In the genomic region with DNA sequence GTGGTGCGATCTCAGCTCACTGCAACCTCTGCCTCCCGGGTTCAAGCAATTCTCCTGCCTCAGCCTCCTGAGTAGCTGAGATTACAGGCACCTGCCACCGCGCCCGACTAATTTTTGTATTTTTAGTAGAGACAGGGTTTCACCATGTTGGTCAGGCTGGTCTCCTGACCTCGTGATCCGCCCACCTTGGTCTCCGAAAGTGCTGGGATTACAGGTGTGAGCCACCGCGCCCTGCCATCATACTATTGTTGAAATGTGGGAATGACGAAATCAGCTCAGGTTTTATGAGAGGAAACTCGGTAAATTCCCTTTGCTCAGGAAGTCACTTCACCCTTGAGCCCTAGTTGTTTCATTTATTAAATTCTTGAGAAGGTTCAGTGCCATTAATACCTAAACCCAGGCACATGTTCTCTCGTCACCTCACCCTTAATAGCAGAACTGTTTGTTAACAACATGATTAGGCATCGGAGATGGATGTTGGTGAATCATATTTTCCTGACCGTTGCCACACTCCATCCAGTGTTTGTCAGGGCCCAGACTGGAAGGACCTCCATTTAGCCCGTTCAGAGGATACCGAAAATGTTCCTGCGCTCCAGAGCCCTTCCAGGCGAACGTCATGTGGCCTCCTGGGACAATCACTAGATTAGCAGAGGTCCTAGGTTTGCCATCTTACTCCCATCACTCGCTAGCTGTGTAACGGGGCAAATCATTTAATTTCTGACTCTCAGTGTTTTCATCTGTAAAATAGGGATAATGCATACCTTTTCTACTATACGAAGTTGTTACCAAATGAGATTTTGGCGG, we compare ENCODE assay signal across 8 cellular contexts. TPM values are rescaled to one million over a fixed set of nuclear protein-coding genes. Genes with fewer than 3 reads are reported as not detected.
DNase-seq lines count a peak whose midpoint lies in the region; ATAC-seq and TF ChIP-seq lines count a peak whose summit lies in the region.

No MANE protein-coding gene starts in this region.

- H3K9me3 Mint-ChIP-seq in CD4-positive, alpha-beta memory T cell, result peaks cover 0 to 2% (median 0%) of the 10 kb centered on the region in 8 donors
- H3K9me3 Mint-ChIP-seq in chondrocyte (ENCODE audit: low read depth), result no peaks in the 10 kb centered on the region
- no peaks in the 10 kb centered on the region for H3K9me3 Mint-ChIP-seq in stimulated activated naive CD8-positive, alpha-beta T cell treated with anti-CD3 and anti-CD28 coated beads, Interleukin-15, amount 100 ng/mL, for 72 hours

- H3K27ac ChIP-seq in CD4-positive, alpha-beta memory T cell (ENCODE audit: low read depth, low read length), result peak overlapping the region; percentile 71
- H3K27ac ChIP-seq in neuronal stem cell (replicated peaks; ENCODE audit: low read length), result no peak overlapping the region

- no peak overlapping the region for H2AFZ ChIP-seq in neuronal stem cell (ENCODE audit: low read length)

- H3K9me3 ChIP-seq in CD4-positive, alpha-beta memory T cell (ENCODE audit: control insufficient read depth in 1 of 2, low read length in 2 of 2), result no peaks in the 10 kb centered on the region
- H3K9me3 ChIP-seq in neuronal stem cell (replicated peaks in 1 of 2; ENCODE audit: control insufficient read depth in 2 of 2, insufficient read depth in 1 of 2, low read depth in 1 of 2, low read length in 2 of 2), result no peaks in the 10 kb centered on the region

- DNase-seq in CD4-positive, alpha-beta memory T cell, result peak in 1 of 5 donors; percentile 40
- no peak for DNase-seq in chondrocyte (ENCODE audit: low spot score)
- peak in 1 of 2 donors; percentile 68 for DNase-seq in stimulated activated naive CD8-positive, alpha-beta T cell treated with anti-CD3 and anti-CD28 coated beads, Interleukin-15, amount 100 ng/mL, for 72 hours
- no peak for DNase-seq in NCI-H146 (lab: John Stamatoyannopoulos, UW)
- DNase-seq in effector CD4-positive, alpha-beta T cell, result no peak
- DNase-seq in neuronal stem cell (ENCODE audit: low spot score), result no peak

- no peak overlapping the region for H4K91ac ChIP-seq in neuronal stem cell (ENCODE audit: low read depth, low read length, poor library complexity)

- peaks cover 39 to 64% (median 54%) of the 10 kb centered on the region in 4 donors for H3K4me1 Mint-ChIP-seq in CD4-positive, alpha-beta memory T cell
- H3K4me1 Mint-ChIP-seq in chondrocyte (ENCODE audit: low read depth), result peaks cover 20% of the 10 kb centered on the region
- H3K4me1 Mint-ChIP-seq in stimulated activated naive CD8-positive, alpha-beta T cell treated with anti-CD3 and anti-CD28 coated beads, Interleukin-15, amount 100 ng/mL, for 72 hours, result peaks cover 64% of the 10 kb centered on the region

- H2AK5ac ChIP-seq in neuronal stem cell (ENCODE audit: low read depth, low read length), result no peak overlapping the region

- H3K36me3 Mint-ChIP-seq in CD4-positive, alpha-beta memory T cell, result peaks cover 3 to 13% of the 10 kb centered on the region in 2 donors
- H3K36me3 Mint-ChIP-seq in chondrocyte (ENCODE audit: low read depth), result peaks cover 9% of the 10 kb centered on the region

- CTCF ChIA-PET in CD4-positive, alpha-beta memory T cell (lab: Charles Lee; ENCODE audit: partially characterized antibody), result interaction anchor here (1.0 to 2.2 kb wide), 7 partner anchors 13 to 743 kb away, joined by 3 to 18 read pairs (median 4); a partner anchor contains a TSS

- H2BK15ac ChIP-seq in neuronal stem cell (ENCODE audit: low read length), result no peak overlapping the region

- H3K9ac ChIP-seq in neuronal stem cell (ENCODE audit: low read depth, low read length, poor library complexity), result no peak overlapping the region

- H4K8ac ChIP-seq in neuronal stem cell (ENCODE audit: low read depth, low read length), result no peak overlapping the region

- H3K79me1 ChIP-seq in neuronal stem cell (ENCODE audit: low read depth, low read length), result no peaks in the 10 kb centered on the region

- POLR2A ChIA-PET in CD4-positive, alpha-beta memory T cell (lab: Charles Lee; ENCODE audit: partially characterized antibody), result interaction anchor here (1.0 to 3.0 kb wide), 9 partner anchors 8 to 264 kb away, joined by 3 to 37 read pairs (median 6); a partner anchor contains a TSS

- no peak overlapping the region for H3K4ac ChIP-seq in neuronal stem cell (ENCODE audit: low read length)

- peak overlapping the region; percentile 44 to 47 for H3K4me3 ChIP-seq in CD4-positive, alpha-beta memory T cell (ENCODE audit: low read length in 2 of 2)
- no peak overlapping the region for H3K4me3 ChIP-seq in neuronal stem cell (ENCODE audit: low read length in 2 of 2)

- H3K4me2 ChIP-seq in neuronal stem cell (ENCODE audit: insufficient read depth, low read length, poor library complexity, severe bottlenecking), result no peak overlapping the region

- H2BK5ac ChIP-seq in neuronal stem cell (ENCODE audit: low read length), result no peak overlapping the region

- H3K36me3 ChIP-seq in CD4-positive, alpha-beta memory T cell (ENCODE audit: insufficient read depth, low read length), result peaks cover 6% of the 10 kb centered on the region
- H3K36me3 ChIP-seq in neuronal stem cell (replicated peaks in 1 of 2; ENCODE audit: control insufficient read depth in 2 of 2, insufficient read depth in 2 of 2, low read length in 2 of 2), result peaks cover 2 to 24% of the 10 kb centered on the region in 2 donors

- WGBS in neuronal stem cell (ENCODE audit: extremely low coverage in 2 of 2, insufficient read length in 2 of 2, insufficient replicate concordance in 1 of 2), 2 donors, result no CpG with 5 or more reads among the region's 24 CpGs

- ATAC-seq in GM19351 (IDR thresholded peaks at IDR 0.05; ENCODE audit: unreplicated experiment) (peak; percentile 44), HG03342 (IDR thresholded peaks at IDR 0.05; ENCODE audit: unreplicated experiment) (peak; percentile 55)
- ATAC-seq in stimulated activated naive CD8-positive, alpha-beta T cell treated with anti-CD3 and anti-CD28 coated beads, Interleukin-15, amount 100 ng/mL, for 72 hours, result peak; percentile 68

- TF ChIP-seq CTCF in chondrocyte (IDR thresholded peaks at IDR 0.05), result no peak

- peaks cover 46% of the 10 kb centered on the region for H3K4me1 ChIP-seq in CD4-positive, alpha-beta memory T cell (ENCODE audit: insufficient read depth, low read length)
- no peaks in the 10 kb centered on the region for H3K4me1 ChIP-seq in neuronal stem cell (ENCODE audit: control insufficient read depth in 2 of 2, insufficient read depth in 1 of 2, low read depth in 1 of 2, low read length in 2 of 2)

- no peaks in the 10 kb centered on the region for H3K27me3 ChIP-seq in CD4-positive, alpha-beta memory T cell (ENCODE audit: insufficient read depth, low read length)
- no peaks in the 10 kb centered on the region for H3K27me3 ChIP-seq in neuronal stem cell (ENCODE audit: control insufficient read depth in 3 of 3, insufficient read depth in 3 of 3, low read depth in 1 of 3, low read length in 3 of 3)

- H3K27me3 Mint-ChIP-seq in CD4-positive, alpha-beta memory T cell, result no peaks in the 10 kb centered on the region
- H3K27me3 Mint-ChIP-seq in chondrocyte (ENCODE audit: low read depth), result no peaks in the 10 kb centered on the region
- H3K27me3 Mint-ChIP-seq in stimulated activated naive CD8-positive, alpha-beta T cell treated with anti-CD3 and anti-CD28 coated beads, Interleukin-15, amount 100 ng/mL, for 72 hours, result no peaks in the 10 kb centered on the region

- H2BK120ac ChIP-seq in neuronal stem cell (ENCODE audit: low read depth, low read length), result no peak overlapping the region

- no peak overlapping the region for H2BK12ac ChIP-seq in neuronal stem cell (ENCODE audit: low read length)

- peak overlapping the region; percentile 80 to 95 (median 86) for H3K4me3 Mint-ChIP-seq in CD4-positive, alpha-beta memory T cell
- no peak overlapping the region for H3K4me3 Mint-ChIP-seq in chondrocyte (ENCODE audit: unreplicated experiment)
- peak overlapping the region; percentile 61 to 77 for H3K4me3 Mint-ChIP-seq in stimulated activated naive CD8-positive, alpha-beta T cell treated with anti-CD3 and anti-CD28 coated beads, Interleukin-15, amount 100 ng/mL, for 72 hours

- H3K27ac Mint-ChIP-seq in CD4-positive, alpha-beta memory T cell, result peak overlapping the region; percentile 90 to 97 (median 95)
- peak overlapping the region; percentile 74 for H3K27ac Mint-ChIP-seq in chondrocyte (ENCODE audit: unreplicated experiment)
- peak overlapping the region; percentile 85 for H3K27ac Mint-ChIP-seq in stimulated activated naive CD8-positive, alpha-beta T cell treated with anti-CD3 and anti-CD28 coated beads, Interleukin-15, amount 100 ng/mL, for 72 hours

- H3K23ac ChIP-seq in neuronal stem cell (ENCODE audit: low read depth, low read length, poor library complexity), result no peak overlapping the region

- no peak overlapping the region for H3K14ac ChIP-seq in neuronal stem cell (ENCODE audit: low read length)

- H3K18ac ChIP-seq in neuronal stem cell (ENCODE audit: low read length), result no peak overlapping the region

- intact Hi-C loops in CD4-positive, alpha-beta memory T cell (cut with micrococcal nuclease), result loop anchor here (1.0 to 2.0 kb wide), 2 partner anchors 19 to 51 kb away; no protein-coding TSS in a partner anchor

RNA-seq across cellular contexts. Expression of a gene that starts 20.0 kb away (rescaled TPM):
- total RNA-seq in CD4-positive, alpha-beta memory T cell, result 100 to 1,000 TPM; 102 TPM
- 10 to 100 TPM; 54.8 to 93.1 TPM for polyA plus RNA-seq in CD4-positive, alpha-beta memory T cell
- total RNA-seq in chondrocyte, result 13.2 to 14.9 TPM (median 14.7 TPM) in 3 replicates
- polyA plus RNA-seq in neuronal stem cell (2013, experiment 1 of 2), result 8.7 TPM
- polyA plus RNA-seq in neuronal stem cell (2013, experiment 2 of 2), result 8.1 TPM

RNA-seq across cellular contexts. Expression of a gene that starts 52.5 kb away (rescaled TPM):
- total RNA-seq in CD4-positive, alpha-beta memory T cell, result 100 to 1,000 TPM; 158 TPM
- polyA plus RNA-seq in CD4-positive, alpha-beta memory T cell, result 100 to 1,000 TPM; 450 to 559 TPM
- total RNA-seq in chondrocyte, result 257 to 277 TPM (median 272 TPM) in 3 replicates
- 82.7 TPM for polyA plus RNA-seq in neuronal stem cell (2013, experiment 1 of 2)
- polyA plus RNA-seq in neuronal stem cell (2013, experiment 2 of 2), result 83.3 TPM

Comparison
In these comparisons a context has a peak if more than half of its experiments do, and no peak if none do; other contexts are left out.
1. H3K4me3 ChIP-seq: peak in CD4-positive, alpha-beta memory T cell (2 of 2); none in neuronal stem cell (0 of 2).
2. Peak in every context shown above with its lines, with median percentiles within 50 percentile points of each other: H3K27ac Mint-ChIP-seq and ATAC-seq.